In the genomic region with DNA sequence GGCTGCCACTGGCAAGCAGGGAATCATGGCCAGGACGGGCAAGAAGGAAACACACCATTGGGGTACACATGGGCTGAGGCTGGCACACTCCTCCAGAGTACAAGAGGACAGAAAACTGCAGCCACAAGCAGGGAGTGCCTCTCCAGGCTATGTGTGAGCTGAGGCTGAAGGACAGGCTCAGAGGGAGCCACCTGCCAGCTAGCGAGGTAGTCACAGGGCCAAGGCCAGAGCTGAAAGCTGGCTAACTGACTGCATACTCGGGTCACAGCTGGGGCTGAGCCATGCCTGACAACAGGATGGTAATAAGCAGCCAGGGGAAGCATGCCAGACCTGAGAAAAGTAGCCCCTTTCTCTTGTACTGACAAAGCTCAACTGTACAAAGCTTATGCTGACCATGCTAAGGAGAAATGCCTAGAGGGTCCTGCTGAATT, we compare ENCODE assay signal across 10 cellular contexts. TPM values are rescaled to one million over a fixed set of nuclear protein-coding genes. Genes with fewer than 3 reads are reported as not detected.
DNase-seq lines count a peak whose midpoint lies in the region; ATAC-seq and TF ChIP-seq lines count a peak whose summit lies in the region.
"Had no signal": no experiment of that assay in that cellular context is flagged by ENCODE, and none has a peak within 500 bp of the region (broad histone marks: within the 10 kb centered on the region; RNA-seq: fewer than 3 reads in every experiment).

No MANE protein-coding gene starts in this region.

- H3K79me2 ChIP-seq in PC-3 (ENCODE audit: low read length): no peaks in the 10 kb centered on the region

- H3F3A ChIP-seq in PC-3 (ENCODE audit: low read length, unreplicated experiment): no peaks in the 10 kb centered on the region

- POLR2A ChIA-PET in PC-3 (lab: Charles Lee; ENCODE audit: unreplicated experiment): no interaction called here

- H3K4me3 ChIP-seq in PC-3 (ENCODE audit: low read length) (no peak overlapping the region), cardiac muscle cell (no peak overlapping the region)
- H3K4me3 ChIP-seq: thoracic aorta had no signal

- DNase-seq in PC-3: no peak
- peak in 1 of 2 donors; percentile 9 for DNase-seq in cardiac muscle cell (ENCODE audit: low read depth in 1 of 2, low spot score in 1 of 2)
- DNase-seq in retina: peak; percentile 32
- DNase-seq in NCI-H1694 treated with DMSO at 0.1 percent for 48 hours (lab: John Stamatoyannopoulos, UW): no peak
- no peak for DNase-seq in RPMI8226
- DNase-seq: NCI-H774 had no signal

- H3K9ac ChIP-seq in PC-3 (ENCODE audit: low read length): no peak overlapping the region

- no peaks in the 10 kb centered on the region for H3K9me3 ChIP-seq in PC-3 (ENCODE audit: low read length)
- H3K9me3 ChIP-seq in cardiac muscle cell (ENCODE audit: low read depth): no peaks in the 10 kb centered on the region
- H3K9me3 ChIP-seq: thoracic aorta had no signal

- H3K27ac ChIP-seq in PC-3 (ENCODE audit: low read length) (no peak overlapping the region), cardiac muscle cell (peak overlapping the region; percentile 81)

- H4K20me1 ChIP-seq in PC-3 (ENCODE audit: low read length): no peaks in the 10 kb centered on the region

- CTCF ChIA-PET in PC-3 (lab: Charles Lee): no interaction called here

- peak; percentile 10; the same call in 1 of the 2 replicates for ATAC-seq in PC-3
- no peak for ATAC-seq in HG02759 (IDR thresholded peaks at IDR 0.05; ENCODE audit: unreplicated experiment)
- no peak for ATAC-seq in GM21576 (IDR thresholded peaks at IDR 0.05; ENCODE audit: unreplicated experiment)

- H3K4me2 ChIP-seq in PC-3 (ENCODE audit: low read length): no peak overlapping the region

- TF ChIP-seq POLR2A in GM15510 (IDR thresholded peaks at IDR 0.05; ENCODE audit: borderline replicate concordance, extremely low read depth, insufficient read length): peak; percentile 20

- intact Hi-C loops in PC-3 (cut with micrococcal nuclease): loop anchor here (10.0 kb wide), 1 partner anchor 49 kb away; no protein-coding TSS in a partner anchor

- H3K36me3 ChIP-seq in PC-3 (ENCODE audit: low read depth, low read length) (peaks cover 5% of the 10 kb centered on the region; the same call in 1 of the 2 replicates), cardiac muscle cell (peaks cover 9% of the 10 kb centered on the region)
- H3K36me3 ChIP-seq: thoracic aorta had no signal

- no peak for TF ChIP-seq CTCF in PC-3 (conservative IDR thresholded peaks at IDR 0.05; ENCODE audit: low read depth, low read length)
- TF ChIP-seq CTCF in cardiac muscle cell (IDR thresholded peaks at IDR 0.05; ENCODE audit: low read depth, low read length): no peak

- no peaks in the 10 kb centered on the region for H3K9me2 ChIP-seq in PC-3 (replicated peaks; ENCODE audit: low read length)

- BruUV-seq in PC-3 (replicated peaks; lab: Mats Ljungman, UMichigan): no TSS peak

- no peaks in the 10 kb centered on the region; the same call in 1 of the 2 replicates for H3K4me1 ChIP-seq in PC-3 (ENCODE audit: insufficient read depth, low read length)
- H3K4me1 ChIP-seq in cardiac muscle cell (ENCODE audit: low read depth): no peaks in the 10 kb centered on the region

- H3K27me3 ChIP-seq in PC-3 (ENCODE audit: low read length): no peaks in the 10 kb centered on the region
- H3K27me3 ChIP-seq in cardiac muscle cell: no peaks in the 10 kb centered on the region

- no peak overlapping the region for H2AFZ ChIP-seq in PC-3 (ENCODE audit: low read length)

RNA-seq across cellular contexts. Expression of a gene that starts 52.0 kb away (rescaled TPM):
- total RNA-seq in PC-3 (2014; rRNA removed) (76.7 and 84.4 TPM in 2 replicates), cardiac muscle cell (61.0 and 90.3 TPM in 2 replicates)
- 49.4 and 65.8 TPM in 2 replicates for polyA plus RNA-seq in cardiac muscle cell
